In genomic region chr12:115404761-115405470, GRCh38 we compare ENCODE assay signal across 15 cellular contexts.
DNase-seq lines count a peak whose midpoint lies in the region; ATAC-seq and TF ChIP-seq lines count a peak whose summit lies in the region.
"Had no signal": no experiment of that assay in that cellular context is flagged by ENCODE, and none has a peak within 500 bp of the region (broad histone marks: within the 10 kb centered on the region; RNA-seq: fewer than 3 reads in every experiment).

No MANE protein-coding gene starts in this region.

- no peak overlapping the region for H3K9ac ChIP-seq in mammary epithelial cell (ENCODE audit: insufficient read depth, low read length)
- H3K9ac ChIP-seq: BLaER1 had no signal

- CTCF ChIA-PET in mammary epithelial cell (lab: Charles Lee; ENCODE audit: low non-redundant PET), result no interaction called here

- no peaks in the 10 kb centered on the region for H3K27me3 ChIP-seq in mammary epithelial cell (ENCODE audit: insufficient read depth, low read length)
- H3K27me3 ChIP-seq in tibial artery, result no peaks in the 10 kb centered on the region
- H3K27me3 ChIP-seq: BLaER1, suprapubic skin had no signal

- no peak overlapping the region for H3K4me3 ChIP-seq in mammary epithelial cell (replicated peaks in 1 of 3; ENCODE audit: insufficient read depth in 1 of 3, low read depth in 2 of 3, low read length in 3 of 3)
- H3K4me3 ChIP-seq in tibial artery, result no peak overlapping the region
- H3K4me3 ChIP-seq: BLaER1, suprapubic skin had no signal

- no peaks in the 10 kb centered on the region for H3K79me2 ChIP-seq in mammary epithelial cell (ENCODE audit: insufficient read depth, low read length)

- BruUV-seq in mammary epithelial cell (replicated peaks; lab: Mats Ljungman, UMichigan), result no TSS peak

- peak overlapping the region; percentile 22 for H2AFZ ChIP-seq in mammary epithelial cell (ENCODE audit: low read depth, low read length)

- H3K27ac ChIP-seq in mammary epithelial cell (ENCODE audit: insufficient read depth, low read depth, low read length) (no peak overlapping the region), tibial artery (no peak overlapping the region)
- H3K27ac ChIP-seq: BLaER1, suprapubic skin had no signal

- H3K4me1 ChIP-seq in mammary epithelial cell (ENCODE audit: insufficient read depth, low read length), result peaks cover 6% of the 10 kb centered on the region
- peaks cover 0 to 14% (median 6%) of the 10 kb centered on the region in 4 donors for H3K4me1 ChIP-seq in tibial artery
- H3K4me1 ChIP-seq: BLaER1, suprapubic skin had no signal

- dilution Hi-C loops in mammary epithelial cell (cut with HindIII; ENCODE audit: low sequenced_read_pairs), result loop anchor here (5.0 kb wide), 1 partner anchor 37 kb away; no protein-coding TSS in a partner anchor

- 33% methylated on average over 9 of the region's 9 CpGs for WGBS in mammary epithelial cell (ENCODE audit: low coverage, missing lambda C conversion rate)

- in situ Hi-C loops in mammary epithelial cell (cut with MboI; ENCODE audit: low sequenced_read_pairs in 2 of 2), result no loop called here

- no peak for ATAC-seq in HG03135 (IDR thresholded peaks at IDR 0.05; ENCODE audit: unreplicated experiment)
- ATAC-seq: HCT116, Panc1, WTC11 had no signal

- peak; percentile 83 for DNase-seq in AG08395 (ENCODE audit: low spot score)
- peak; percentile 89 for DNase-seq in M059J (ENCODE audit: low read depth)
- DNase-seq in mammary epithelial cell, result peak; percentile 64
- DNase-seq in kidney glomerular epithelial cell (lab: John Stamatoyannopoulos, UW), result peak; percentile 15
- no peak for DNase-seq in head of caudate nucleus
- DNase-seq in tibial artery, result no peak
- no peak for DNase-seq in stimulated activated CD4-positive, alpha-beta T cell treated with anti-CD3 and anti-CD28 coated beads, Interleukin-15, amount 100 ng/mL, for 24 hours
- DNase-seq: central memory CD4-positive, alpha-beta T cell; NCI-H2227 treated with DMSO at 0.1 percent for 48 hours had no signal

- H3K9me3 ChIP-seq in mammary epithelial cell (replicated peaks; ENCODE audit: insufficient read depth, low read length), result no peaks in the 10 kb centered on the region
- H3K9me3 ChIP-seq in tibial artery, result no peaks in the 10 kb centered on the region
- H3K9me3 ChIP-seq: BLaER1, suprapubic skin had no signal

- no peaks in the 10 kb centered on the region for H4K20me1 ChIP-seq in mammary epithelial cell (ENCODE audit: insufficient read depth, low read length)
- H4K20me1 ChIP-seq: BLaER1 had no signal

- intact Hi-C loops in mammary epithelial cell (cut with micrococcal nuclease) (no loop called here), head of caudate nucleus (cut with DNase I) (no loop called here), tibial artery (cut with DNase I; ENCODE audit: low total_unique reads) (no loop called here)

- no peak for TF ChIP-seq CTCF in mammary epithelial cell (conservative IDR thresholded peaks at IDR 0.05 in 1 of 2, IDR thresholded peaks at IDR 0.05 in 1 of 2; ENCODE audit: extremely low read depth in 1 of 2, insufficient read depth in 1 of 2, low read depth in 1 of 2, low read length in 2 of 2)
- no peak for TF ChIP-seq CTCF in tibial artery (IDR thresholded peaks at IDR 0.05)

- H3K4me2 ChIP-seq in mammary epithelial cell (ENCODE audit: insufficient read depth, low read depth, low read length), result peak overlapping the region; percentile 44
- H3K4me2 ChIP-seq: BLaER1 had no signal

- no peaks in the 10 kb centered on the region for H3K36me3 ChIP-seq in mammary epithelial cell (ENCODE audit: insufficient read depth, low read length)
- H3K36me3 ChIP-seq in tibial artery, result no peaks in the 10 kb centered on the region
- H3K36me3 ChIP-seq: BLaER1, suprapubic skin had no signal

Comparison
In these comparisons a context has a peak if more than half of its experiments do, and no peak if none do; other contexts are left out.
1. DNase-seq: peak in AG08395 (single experiment), M059J (single experiment), mammary epithelial cell (single experiment) and kidney glomerular epithelial cell (single experiment); none in head of caudate nucleus (0 of 42), tibial artery (0 of 2) and stimulated activated CD4-positive, alpha-beta T cell treated with anti-CD3 and anti-CD28 coated beads, Interleukin-15, amount 100 ng/mL, for 24 hours (single experiment).